In genomic region chr5:159206368-159206767, GRCh38 we compare ENCODE assay signal across 10 cellular contexts. TPM values are rescaled to one million over a fixed set of nuclear protein-coding genes. Genes with fewer than 3 reads are reported as not detected.
DNase-seq lines count a peak whose midpoint lies in the region; ATAC-seq, FAIRE-seq and TF ChIP-seq lines count a peak whose summit lies in the region.
"Had no signal": no experiment of that assay in that cellular context is flagged by ENCODE, and none has a peak within 500 bp of the region (broad histone marks: within the 10 kb centered on the region; RNA-seq: fewer than 3 reads in every experiment).

No MANE protein-coding gene starts in this region.

- H3K4me2 ChIP-seq in smooth muscle cell = peak overlapping the region; percentile 83

- POLR2A ChIA-PET in HEK293T (lab: Yijun Ruan, JAX) = no interaction called here

- H3K27ac ChIP-seq in WERI-Rb-1 (peak overlapping the region; percentile 97), smooth muscle cell (ENCODE audit: low read depth) (peak overlapping the region; percentile 83)

- no peak overlapping the region for H2AFZ ChIP-seq in smooth muscle cell (ENCODE audit: low read depth)

- no peak for TF ChIP-seq CTCF in WERI-Rb-1 (IDR thresholded peaks at IDR 0.05; ENCODE audit: low read depth, low read length)
- TF ChIP-seq CTCF in fibroblast of the aortic adventitia (IDR thresholded peaks at IDR 0.05; ENCODE audit: insufficient read depth, low read length) = no peak
- TF ChIP-seq CTCF in smooth muscle cell (IDR thresholded peaks at IDR 0.05; ENCODE audit: borderline replicate concordance, insufficient read depth, poor library complexity, severe bottlenecking) = no peak
- no peak for TF ChIP-seq CTCF in GM10266 (IDR thresholded peaks at IDR 0.05; ENCODE audit: control insufficient read depth, insufficient read depth, low read depth, missing control alignments)

- peaks cover 12% of the 10 kb centered on the region for H3K36me3 ChIP-seq in WERI-Rb-1
- no peaks in the 10 kb centered on the region for H3K36me3 ChIP-seq in smooth muscle cell (ENCODE audit: low read depth)

- H3F3A ChIP-seq in smooth muscle cell (ENCODE audit: low read depth) = peaks cover 9% of the 10 kb centered on the region

- no peak for ATAC-seq in HG03520 (IDR thresholded peaks at IDR 0.05; ENCODE audit: unreplicated experiment)

- no peak for FAIRE-seq in GM12892 (lab: Jason Lieb, UNC)

- H3K4me3 ChIP-seq in WERI-Rb-1 (ENCODE audit: low read depth, low read length) (peak overlapping the region; percentile 65), fibroblast of the aortic adventitia (ENCODE audit: low read depth, low read length) (peak overlapping the region; percentile 89), smooth muscle cell (peak overlapping the region; percentile 78)

- peaks cover 43% of the 10 kb centered on the region for H3K4me1 ChIP-seq in smooth muscle cell (ENCODE audit: low read depth)

- 46% methylated on average over 2 of the region's 2 CpGs for WGBS in smooth muscle cell (ENCODE audit: low lambda C conversion rate)

- TF ChIP-seq POLR2A in GM12892 (IDR thresholded peaks at IDR 0.05; ENCODE audit: low read depth, low read length) = no peak

- H4K20me1 ChIP-seq in smooth muscle cell (ENCODE audit: low read depth) = peaks cover 61% of the 10 kb centered on the region

- H3K27me3 ChIP-seq in WERI-Rb-1 (ENCODE audit: insufficient read depth, low read depth, severe bottlenecking) = no peaks in the 10 kb centered on the region
- H3K27me3 ChIP-seq in smooth muscle cell (ENCODE audit: low read depth) = no peaks in the 10 kb centered on the region

- no peak for DNase-seq in HEK293T (ENCODE audit: extremely low spot score)
- no peak for DNase-seq in WERI-Rb-1
- DNase-seq in fibroblast of the aortic adventitia (ENCODE audit: low read depth) = no peak
- DNase-seq in smooth muscle cell (lab: John Stamatoyannopoulos, UW; ENCODE audit: unreplicated experiment) = no peak
- no peak for DNase-seq in GM10266 (ENCODE audit: extremely low spot score)
- no peak for DNase-seq in GM12892 (ENCODE audit: insufficient read length)
- DNase-seq in H4 (ENCODE audit: low spot score) = no peak
- DNase-seq: effector CD8-positive, alpha-beta T cell; GOT3 had no signal

- CTCF ChIA-PET in HEK293T (lab: Yijun Ruan, JAX) = interaction anchor here (0.6 to 2.7 kb wide), 2 partner anchors 49 to 712 kb away, joined by 8 to 10 read pairs; no protein-coding TSS in a partner anchor

- peaks cover 77% of the 10 kb centered on the region for H3K79me2 ChIP-seq in smooth muscle cell (ENCODE audit: low read depth)

- peak overlapping the region; percentile 87 for H3K9ac ChIP-seq in smooth muscle cell (ENCODE audit: low read depth)

- H3K9me3 ChIP-seq in WERI-Rb-1 (ENCODE audit: severe bottlenecking) (no peaks in the 10 kb centered on the region), smooth muscle cell (replicated peaks; ENCODE audit: low read depth) (no peaks in the 10 kb centered on the region)

TF ChIP-seq in HEK293T, 16 proteins besides CTCF, POLR2A, EP300 and RAD21:
- TF ChIP-seq BHLHE40 (IDR thresholded peaks at IDR 0.05; ENCODE audit: borderline replicate concordance) = no peak
- no peak for TF ChIP-seq L3MBTL2 (conservative IDR thresholded peaks at IDR 0.05)
- TF ChIP-seq, protein P1, sequence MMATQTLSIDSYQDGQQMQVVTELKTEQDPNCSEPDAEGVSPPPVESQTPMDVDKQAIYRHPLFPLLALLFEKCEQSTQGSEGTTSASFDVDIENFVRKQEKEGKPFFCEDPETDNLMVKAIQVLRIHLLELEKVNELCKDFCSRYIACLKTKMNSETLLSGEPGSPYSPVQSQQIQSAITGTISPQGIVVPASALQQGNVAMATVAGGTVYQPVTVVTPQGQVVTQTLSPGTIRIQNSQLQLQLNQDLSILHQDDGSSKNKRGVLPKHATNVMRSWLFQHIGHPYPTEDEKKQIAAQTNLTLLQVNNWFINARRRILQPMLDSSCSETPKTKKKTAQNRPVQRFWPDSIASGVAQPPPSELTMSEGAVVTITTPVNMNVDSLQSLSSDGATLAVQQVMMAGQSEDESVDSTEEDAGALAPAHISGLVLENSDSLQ (IDR thresholded peaks at IDR 0.05) = 0 out of 2 replicates have a peak, but pooled peaks have one; percentile 7
- no peak for TF ChIP-seq HDGF (IDR thresholded peaks at IDR 0.05; ENCODE audit: borderline replicate concordance)
- TF ChIP-seq CTBP1 (IDR thresholded peaks at IDR 0.05; ENCODE audit: borderline replicate concordance) = 0 out of 2 replicates have a peak, but pooled peaks have one; percentile 11
- TF ChIP-seq ELF4 (IDR thresholded peaks at IDR 0.05) = no peak

RNA-seq across cellular contexts. Expression of gene RNF145, which starts 3.0 kb away (rescaled TPM):
- total RNA-seq in fibroblast of the aortic adventitia (ENCODE audit: low replicate concordance) (35.2 and 42.9 TPM in 2 replicates), smooth muscle cell (74.3 and 74.8 TPM in 2 replicates)
- polyA plus RNA-seq in smooth muscle cell = 24.3 and 25.0 TPM in 2 replicates
- 38.1 TPM for polyA plus RNA-seq in GM12892 (2012; ENCODE audit: missing spikeins)
- total RNA-seq in H4 (2014; rRNA removed; shearing (Covaris generic)) = 18.3 and 37.2 TPM in 2 replicates

RNA-seq across cellular contexts. Expression of gene UBLCP1, which starts 56.7 kb away (rescaled TPM):
- total RNA-seq in fibroblast of the aortic adventitia (ENCODE audit: low replicate concordance) (36.5 and 82.8 TPM in 2 replicates), smooth muscle cell (44.1 and 45.0 TPM in 2 replicates)
- polyA plus RNA-seq in smooth muscle cell = 30.5 and 32.9 TPM in 2 replicates
- 31.0 TPM for polyA plus RNA-seq in GM12892 (2012; ENCODE audit: missing spikeins)
- total RNA-seq in H4 (2014; rRNA removed; shearing (Covaris generic)) = 38.6 and 44.4 TPM in 2 replicates
